In genomic region chr20:34205172-34205880, GRCh38 we compare ENCODE assay signal across 10 cellular contexts. TPM values are rescaled to one million over a fixed set of nuclear protein-coding genes. Genes with fewer than 3 reads are reported as not detected.
DNase-seq lines count a peak whose midpoint lies in the region; ATAC-seq and TF ChIP-seq lines count a peak whose summit lies in the region.
"Not testable (repeated sequence)": the region's sequence is repeated elsewhere in the genome, so short reads cannot be mapped to it uniquely, and the experiment has no call there.
"Had no signal": no experiment of that assay in that cellular context is flagged by ENCODE, and none has a peak within 500 bp of the region (broad histone marks: within the 10 kb centered on the region; RNA-seq: fewer than 3 reads in every experiment).

No MANE protein-coding gene starts in this region.

- H3K27ac ChIP-seq in 22Rv1: peak overlapping the region; percentile 59
- not testable (repeated sequence) for H3K27ac ChIP-seq in naive thymus-derived CD4-positive, alpha-beta T cell (ENCODE audit: low read depth, low read length)

- peaks cover 11 to 15% of the 10 kb centered on the region in 2 donors for H3K27me3 Mint-ChIP-seq in T-cell
- H3K27me3 Mint-ChIP-seq in activated CD8-positive, alpha-beta T cell treated with anti-CD3 and anti-CD28 coated beads for 36 hours: peaks cover 16% of the 10 kb centered on the region
- H3K27me3 Mint-ChIP-seq in activated naive CD4-positive, alpha-beta T cell treated with anti-CD3 and anti-CD28 coated beads, Interleukin-2, amount 50 U/mL, for 24 hours: not testable (repeated sequence)
- peaks cover 0 to 24% (median 17%) of the 10 kb centered on the region in 5 donors for H3K27me3 Mint-ChIP-seq in naive thymus-derived CD4-positive, alpha-beta T cell

- H3K4me1 Mint-ChIP-seq in T-cell; activated CD8-positive, alpha-beta T cell treated with anti-CD3 and anti-CD28 coated beads for 36 hours (ENCODE audit: low read depth); activated naive CD4-positive, alpha-beta T cell treated with anti-CD3 and anti-CD28 coated beads, Interleukin-2, amount 50 U/mL, for 24 hours; naive thymus-derived CD4-positive, alpha-beta T cell: not testable (repeated sequence)

- not testable (repeated sequence) for H3K36me3 ChIP-seq in naive thymus-derived CD4-positive, alpha-beta T cell (ENCODE audit: control insufficient read depth in 2 of 3, insufficient read depth in 3 of 3, low read length in 3 of 3)

- DNase-seq in DMS114 treated with DMSO at 0.1 percent for 48 hours (lab: John Stamatoyannopoulos, UW; ENCODE audit: unreplicated experiment) (peak; percentile 52), MV-4-11 (lab: John Stamatoyannopoulos, UW) (peak; percentile 26), NCI-H69 (lab: John Stamatoyannopoulos, UW) (peak; percentile 71), T-cell (peak in 5 of 34 experiments; percentile 2 to 16 (median 7))
- peak; percentile 14 for DNase-seq in activated CD8-positive, alpha-beta T cell treated with anti-CD3 and anti-CD28 coated beads for 36 hours
- peak in 3 of 9 donors; percentile 13 to 27 (median 15) for DNase-seq in naive thymus-derived CD4-positive, alpha-beta T cell

- H3K4me1 ChIP-seq in naive thymus-derived CD4-positive, alpha-beta T cell (ENCODE audit: control insufficient read depth in 2 of 2, insufficient read depth in 2 of 2, low read length in 2 of 2): not testable (repeated sequence)

- POLR2A ChIA-PET in T-cell (lab: Charles Lee): not testable (repeated sequence)
- POLR2A ChIA-PET in activated CD8-positive, alpha-beta T cell treated with anti-CD3 and anti-CD28 coated beads for 36 hours (lab: Charles Lee): interaction anchor here (0.7 kb wide), 1 partner anchor 13 kb away, joined by 3 read pairs; no protein-coding TSS in a partner anchor
- POLR2A ChIA-PET in naive thymus-derived CD4-positive, alpha-beta T cell (lab: Charles Lee): interaction anchor here (0.6 kb wide), 1 partner anchor 20 kb away, joined by 3 read pairs; no protein-coding TSS in a partner anchor

- not testable (repeated sequence) for H3K4me3 ChIP-seq in naive thymus-derived CD4-positive, alpha-beta T cell (ENCODE audit: low read length)

- CTCF ChIA-PET in T-cell (lab: Charles Lee); activated CD8-positive, alpha-beta T cell treated with anti-CD3 and anti-CD28 coated beads for 36 hours (lab: Charles Lee); naive thymus-derived CD4-positive, alpha-beta T cell (lab: Charles Lee): not testable (repeated sequence)

- H3K4me3 Mint-ChIP-seq in T-cell: peak overlapping the region; percentile 56 to 70 (median 64)
- peak overlapping the region; percentile 57 for H3K4me3 Mint-ChIP-seq in activated CD8-positive, alpha-beta T cell treated with anti-CD3 and anti-CD28 coated beads for 36 hours
- peak overlapping the region; percentile 39 for H3K4me3 Mint-ChIP-seq in activated naive CD4-positive, alpha-beta T cell treated with anti-CD3 and anti-CD28 coated beads, Interleukin-2, amount 50 U/mL, for 24 hours
- peak overlapping the region; percentile 55 to 81 (median 75) for H3K4me3 Mint-ChIP-seq in naive thymus-derived CD4-positive, alpha-beta T cell

- H3K9me3 ChIP-seq in naive thymus-derived CD4-positive, alpha-beta T cell (ENCODE audit: control insufficient read depth in 2 of 3, low read length in 3 of 3): not testable (repeated sequence)

- H3K27me3 ChIP-seq in naive thymus-derived CD4-positive, alpha-beta T cell (ENCODE audit: control insufficient read depth in 2 of 2, insufficient read depth in 2 of 2, low read length in 2 of 2): not testable (repeated sequence)

- not testable (repeated sequence) for H3K9me3 Mint-ChIP-seq in T-cell; activated CD8-positive, alpha-beta T cell treated with anti-CD3 and anti-CD28 coated beads for 36 hours; activated naive CD4-positive, alpha-beta T cell treated with anti-CD3 and anti-CD28 coated beads, Interleukin-2, amount 50 U/mL, for 24 hours; naive thymus-derived CD4-positive, alpha-beta T cell

- ATAC-seq in T-cell (replicated peaks in 1 of 4): peak in 3 of 4 experiments; percentile 48 to 62 (median 56)
- ATAC-seq in activated CD8-positive, alpha-beta T cell treated with anti-CD3 and anti-CD28 coated beads for 36 hours; naive thymus-derived CD4-positive, alpha-beta T cell: not testable (repeated sequence)

- TF ChIP-seq CTCF in 22Rv1 (IDR thresholded peaks at IDR 0.05); activated CD8-positive, alpha-beta T cell treated with anti-CD3 and anti-CD28 coated beads for 36 hours (IDR thresholded peaks at IDR 0.05): not testable (repeated sequence)

- intact Hi-C loops in activated CD8-positive, alpha-beta T cell treated with anti-CD3 and anti-CD28 coated beads for 36 hours (cut with micrococcal nuclease); naive thymus-derived CD4-positive, alpha-beta T cell (cut with micrococcal nuclease): not testable (repeated sequence)

- H3K27ac Mint-ChIP-seq in T-cell: peak overlapping the region; percentile 20 to 59
- not testable (repeated sequence) for H3K27ac Mint-ChIP-seq in activated CD8-positive, alpha-beta T cell treated with anti-CD3 and anti-CD28 coated beads for 36 hours; activated naive CD4-positive, alpha-beta T cell treated with anti-CD3 and anti-CD28 coated beads, Interleukin-2, amount 50 U/mL, for 24 hours
- peak overlapping the region in 2 of 9 donors; percentile 56 to 83 for H3K27ac Mint-ChIP-seq in naive thymus-derived CD4-positive, alpha-beta T cell

- not testable (repeated sequence) for H3K36me3 Mint-ChIP-seq in T-cell; activated CD8-positive, alpha-beta T cell treated with anti-CD3 and anti-CD28 coated beads for 36 hours (ENCODE audit: low read depth); activated naive CD4-positive, alpha-beta T cell treated with anti-CD3 and anti-CD28 coated beads, Interleukin-2, amount 50 U/mL, for 24 hours; naive thymus-derived CD4-positive, alpha-beta T cell

RNA-seq across cellular contexts. Expression of gene ASIP, which starts 35.9 kb away (rescaled TPM):
- not detected for total RNA-seq in T-cell
- total RNA-seq in activated CD8-positive, alpha-beta T cell treated with anti-CD3 and anti-CD28 coated beads for 36 hours: not detected
- total RNA-seq in naive thymus-derived CD4-positive, alpha-beta T cell: not detected
- polyA plus RNA-seq in naive thymus-derived CD4-positive, alpha-beta T cell: not detected
- total RNA-seq: GM23248, natural killer cell had no signal
- polyA plus RNA-seq: GM23248 had no signal
